Comparison of ENCODE assay signal across 1 cellular context in genomic region chrX:110578270-110578669, GRCh38.
TF ChIP-seq lines count a peak whose summit lies in the region.

No MANE protein-coding gene starts in this region.

TF ChIP-seq in GM23338, 12 proteins besides CTCF, POLR2A, EP300 and RAD21 (continued from another document):
- no peak for TF ChIP-seq ZNF462 (CRISPR knock-in tag; IDR thresholded peaks at IDR 0.05)
TF ChIP-seq in GM23338: peak in this region for 0.
